In genomic region chr3:32175607-32176197, GRCh38 we compare ENCODE assay signal across 9 cellular contexts.
DNase-seq lines count a peak whose midpoint lies in the region; ATAC-seq lines count a peak whose summit lies in the region.
"Had no signal": no experiment of that assay in that cellular context is flagged by ENCODE, and none has a peak within 500 bp of the region (broad histone marks: within the 10 kb centered on the region; RNA-seq: fewer than 3 reads in every experiment).

No MANE protein-coding gene starts in this region.

- ATAC-seq in HG02678 (IDR thresholded peaks at IDR 0.05; ENCODE audit: unreplicated experiment) (no peak), sciatic nerve (no peak)

- H3K36me3 Mint-ChIP-seq in activated naive CD8-positive, alpha-beta T cell treated with anti-CD3 and anti-CD28 coated beads for 36 hours = peaks cover 16% of the 10 kb centered on the region

- no peak overlapping the region for H3K4me3 Mint-ChIP-seq in activated naive CD8-positive, alpha-beta T cell treated with anti-CD3 and anti-CD28 coated beads for 36 hours
- H3K4me3 Mint-ChIP-seq: central memory CD8-positive, alpha-beta T cell had no signal

- DNase-seq in EH (ENCODE audit: low read depth) (peak; percentile 65), HT1080 (ENCODE audit: low read depth) (peak; percentile 55), RPMI8226 (peak; percentile 78), iPS-NIHi11 (ENCODE audit: low spot score) (peak; percentile 73), sciatic nerve (ENCODE audit: low spot score) (no peak)
- peak; percentile 27 for DNase-seq in activated naive CD8-positive, alpha-beta T cell treated with anti-CD3 and anti-CD28 coated beads for 36 hours
- DNase-seq in stimulated activated CD4-positive, alpha-beta T cell treated with anti-CD3 and anti-CD28 coated beads, Interleukin-2, amount 100 ng/mL, for 48 hours = peak; percentile 68 to 72

- H3K27me3 Mint-ChIP-seq in activated naive CD8-positive, alpha-beta T cell treated with anti-CD3 and anti-CD28 coated beads for 36 hours = peaks cover 22% of the 10 kb centered on the region
- H3K27me3 Mint-ChIP-seq: central memory CD8-positive, alpha-beta T cell had no signal

- intact Hi-C loops in sciatic nerve (cut with DNase I) = no loop called here

- H3K4me1 Mint-ChIP-seq in activated naive CD8-positive, alpha-beta T cell treated with anti-CD3 and anti-CD28 coated beads for 36 hours = peaks cover 7% of the 10 kb centered on the region

- H3K9me3 Mint-ChIP-seq in activated naive CD8-positive, alpha-beta T cell treated with anti-CD3 and anti-CD28 coated beads for 36 hours = peaks cover 6% of the 10 kb centered on the region

- H3K27ac Mint-ChIP-seq in activated naive CD8-positive, alpha-beta T cell treated with anti-CD3 and anti-CD28 coated beads for 36 hours = no peak overlapping the region
